ENCODE assay signal across 2 cellular contexts in genomic region chr14:104289485-104289884, GRCh38.
TF ChIP-seq lines count a peak whose summit lies in the region.

No MANE protein-coding gene starts in this region.

TF ChIP-seq in HEK293, 187 proteins besides CTCF, POLR2A, EP300 and RAD21:
- TF ChIP-seq INSM2 (tag by site-specific recombination; IDR thresholded peaks at IDR 0.05) (peak; percentile 51; the same call in 1 of the 2 replicates), ZNF629 (tag by site-specific recombination; IDR thresholded peaks at IDR 0.05) (0 out of 2 replicates have a peak, but pooled peaks have one; percentile 42), ZNF239 (tag by site-specific recombination; IDR thresholded peaks at IDR 0.05) (no peak), ZBTB8A (tag by site-specific recombination; IDR thresholded peaks at IDR 0.05) (no peak)
- TF ChIP-seq, protein P1, sequence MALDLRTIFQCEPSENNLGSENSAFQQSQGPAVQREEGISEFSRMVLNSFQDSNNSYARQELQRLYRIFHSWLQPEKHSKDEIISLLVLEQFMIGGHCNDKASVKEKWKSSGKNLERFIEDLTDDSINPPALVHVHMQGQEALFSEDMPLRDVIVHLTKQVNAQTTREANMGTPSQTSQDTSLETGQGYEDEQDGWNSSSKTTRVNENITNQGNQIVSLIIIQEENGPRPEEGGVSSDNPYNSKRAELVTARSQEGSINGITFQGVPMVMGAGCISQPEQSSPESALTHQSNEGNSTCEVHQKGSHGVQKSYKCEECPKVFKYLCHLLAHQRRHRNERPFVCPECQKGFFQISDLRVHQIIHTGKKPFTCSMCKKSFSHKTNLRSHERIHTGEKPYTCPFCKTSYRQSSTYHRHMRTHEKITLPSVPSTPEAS (tag by site-specific recombination; IDR thresholded peaks at IDR 0.05) = peak; percentile 43; the same call in 1 of the 2 replicates
TF ChIP-seq in HEK293: peak in this region for 3.

TF ChIP-seq in neural cell, 6 proteins besides CTCF, POLR2A, EP300 and RAD21:
- TF ChIP-seq EZH2 (IDR thresholded peaks at IDR 0.05; ENCODE audit: borderline replicate concordance, insufficient read depth, low read length, poor library complexity, severe bottlenecking) = no peak
- no peak for TF ChIP-seq MXI1 (conservative IDR thresholded peaks at IDR 0.05; ENCODE audit: poor library complexity, severe bottlenecking)
